ENCODE assay signal across 8 cellular contexts in genomic region chr22:50600541-50600940, GRCh38. TPM values are rescaled to one million over a fixed set of nuclear protein-coding genes. Genes with fewer than 3 reads are reported as not detected.
DNase-seq lines count a peak whose midpoint lies in the region; ATAC-seq, FAIRE-seq and TF ChIP-seq lines count a peak whose summit lies in the region.

Gene MAPK8IP2, plus strand, starts transcription at chr22:50600793. Its CDS starts 26 bp downstream, at chr22:50600819.

- intact Hi-C loops in lower lobe of right lung (cut with DNase I) = no loop called here

- H3K36me3 ChIP-seq in BLaER1 = no peaks in the 10 kb centered on the region
- H3K36me3 ChIP-seq in HUES6 (ENCODE audit: control insufficient read depth, insufficient read depth, low read length) = no peaks in the 10 kb centered on the region
- H3K36me3 ChIP-seq in lower lobe of right lung = no peaks in the 10 kb centered on the region

- no peak within 1 kb of the TSS for H3K4me3 ChIP-seq in BLaER1
- peak within 1 kb of the TSS; percentile 43 for H3K4me3 ChIP-seq in HUES6 (ENCODE audit: low read depth, low read length)
- peak within 1 kb of the TSS; percentile 24 for H3K4me3 ChIP-seq in astrocyte of the cerebellum (ENCODE audit: low read depth, low read length)
- H3K4me3 ChIP-seq in lower lobe of right lung = peak within 1 kb of the TSS; percentile 39

- in situ Hi-C loops in astrocyte of the cerebellum (cut with HindIII; ENCODE audit: low sequenced_read_pairs) = no loop called here

- H3K27ac ChIP-seq in BLaER1 (no peak within 1 kb of the TSS), HUES6 (ENCODE audit: low read depth, low read length) (no peak within 1 kb of the TSS), lower lobe of right lung (no peak within 1 kb of the TSS)

- ATAC-seq in lower lobe of right lung = peak; percentile 42 to 67
- ATAC-seq in GM21619 (IDR thresholded peaks at IDR 0.05; ENCODE audit: unreplicated experiment) = no peak

- DNase-seq in astrocyte of the cerebellum (ENCODE audit: low read depth) (no peak), lower lobe of right lung (no peak), HTR-8/SVneo (ENCODE audit: insufficient read length, low spot score) (no peak), UCSD-AML1 (lab: John Stamatoyannopoulos, UW; ENCODE audit: unreplicated experiment) (no peak), midbrain (lab: John Stamatoyannopoulos, UW) (no peak)

- TF ChIP-seq CTCF in astrocyte of the cerebellum (IDR thresholded peaks at IDR 0.05; ENCODE audit: low read depth, low read length, missing control alignments) (no peak), lower lobe of right lung (IDR thresholded peaks at IDR 0.05) (no peak)

- no peak for FAIRE-seq in HTR-8/SVneo (lab: Jason Lieb, UNC)

- H3K9me3 ChIP-seq in BLaER1 = no peaks in the 10 kb centered on the region
- H3K9me3 ChIP-seq in HUES6 (ENCODE audit: control insufficient read depth, insufficient read depth, low read depth, low read length) = no peaks in the 10 kb centered on the region
- no peaks in the 10 kb centered on the region for H3K9me3 ChIP-seq in lower lobe of right lung

- peak within 1 kb of the TSS; percentile 44; the same call in 1 of the 2 replicates for H3K4me2 ChIP-seq in BLaER1

- H3K4me1 ChIP-seq in BLaER1 = peaks cover 4% of the 10 kb centered on the region; the same call in 1 of the 2 replicates
- H3K4me1 ChIP-seq in HUES6 (ENCODE audit: control insufficient read depth, insufficient read depth, low read length) = peaks cover 3% of the 10 kb centered on the region; the same call in 1 of the 2 replicates
- H3K4me1 ChIP-seq in lower lobe of right lung = no peaks in the 10 kb centered on the region

- H3K27me3 ChIP-seq in BLaER1 (peaks cover 75% of the 10 kb centered on the region), HUES6 (ENCODE audit: control insufficient read depth, insufficient read depth, low read length) (peaks cover 82% of the 10 kb centered on the region), lower lobe of right lung (ENCODE audit: low read depth) (peaks cover 64% of the 10 kb centered on the region)

- H3K9ac ChIP-seq in BLaER1 (no peak within 1 kb of the TSS), HUES6 (ENCODE audit: low read length) (no peak within 1 kb of the TSS)

- H4K20me1 ChIP-seq in BLaER1 = peaks cover 48% of the 10 kb centered on the region

RNA-seq across cellular contexts. Expression of gene MAPK8IP2, which starts in this region (rescaled TPM):
- 1.7 TPM for total RNA-seq in lower lobe of right lung
